In the genomic region with DNA sequence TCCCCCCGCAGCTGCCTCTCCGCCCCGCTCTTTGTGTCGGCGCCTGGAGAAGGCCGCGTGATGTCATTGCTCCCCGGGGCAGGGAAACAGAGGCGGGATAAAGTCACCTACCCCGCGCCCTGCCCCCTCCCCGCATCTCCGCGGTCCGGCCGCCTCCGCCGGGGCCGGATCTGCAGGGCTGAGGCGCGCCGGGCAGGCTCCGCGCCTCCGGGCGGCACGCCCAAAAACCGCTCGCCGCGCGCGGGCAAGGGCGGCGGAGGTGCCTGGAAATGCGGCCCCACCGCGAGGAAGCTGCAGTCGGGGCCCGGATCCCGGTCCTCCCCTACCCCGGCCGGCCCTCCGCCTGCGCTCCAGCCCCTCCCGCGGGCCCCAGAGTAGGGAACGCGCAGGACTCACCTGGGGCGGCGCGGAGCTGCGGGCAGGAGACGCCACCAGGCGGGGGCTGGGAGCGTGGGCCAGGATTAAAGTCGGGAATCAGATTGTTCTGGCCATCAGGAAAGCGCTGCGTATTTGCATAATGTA, we compare ENCODE assay signal across 8 cellular contexts. TPM values are rescaled to one million over a fixed set of nuclear protein-coding genes. Genes with fewer than 3 reads are reported as not detected.
DNase-seq lines count a peak whose midpoint lies in the region; ATAC-seq and TF ChIP-seq lines count a peak whose summit lies in the region.

FAXC (minus strand) TSS at position 55 of the 522 bp plus-strand sequence. CDS start 302 bp downstream, outside the sequence.

- no peak within 1 kb of the TSS for H3K27ac ChIP-seq in CD4-positive, alpha-beta memory T cell (ENCODE audit: low read depth, low read length)
- H3K27ac ChIP-seq in HL-60 (replicated peaks) = no peak within 1 kb of the TSS
- no peak within 1 kb of the TSS for H3K27ac ChIP-seq in RWPE1
- H3K27ac ChIP-seq in duodenal mucosa (ENCODE audit: low read depth, low read length) = no peak within 1 kb of the TSS
- H3K27ac ChIP-seq in lower lobe of right lung = peak within 1 kb of the TSS; percentile 56
- H3K27ac ChIP-seq in testis = peak within 1 kb of the TSS in 1 of 2 donors; percentile 30

- no peaks in the 10 kb centered on the region for H3K9me3 ChIP-seq in CD4-positive, alpha-beta memory T cell (ENCODE audit: control insufficient read depth in 1 of 2, low read length in 2 of 2)
- H3K9me3 ChIP-seq in duodenal mucosa (ENCODE audit: control insufficient read depth in 1 of 2, low read length in 2 of 2) (no peaks in the 10 kb centered on the region), lower lobe of right lung (no peaks in the 10 kb centered on the region), testis (no peaks in the 10 kb centered on the region)

- no peak for TF ChIP-seq POLR2A in testis (IDR thresholded peaks at IDR 0.05)

- ATAC-seq in GM19043 (IDR thresholded peaks at IDR 0.05; ENCODE audit: low read depth, unreplicated experiment) (peak; percentile 54), lower lobe of right lung (peak; percentile 94 to 97)

- DNase-seq in CD4-positive, alpha-beta memory T cell = no peak
- DNase-seq in HL-60 (ENCODE audit: low read depth in 1 of 2, low spot score in 1 of 2) (no peak), RWPE1 (ENCODE audit: low spot score) (peak; percentile 60), lower lobe of right lung (peak; percentile 73), testis (peak; percentile 38), CD14-positive monocyte (ENCODE audit: low spot score) (no peak)

- no peak within 1 kb of the TSS for H3K27ac Mint-ChIP-seq in CD4-positive, alpha-beta memory T cell
- H3K27ac Mint-ChIP-seq in CD14-positive monocyte = no peak within 1 kb of the TSS

- CTCF ChIA-PET in CD4-positive, alpha-beta memory T cell (lab: Charles Lee; ENCODE audit: partially characterized antibody) = no interaction called here
- CTCF ChIA-PET in RWPE1 (lab: Yijun Ruan, JAX) = interaction anchor here (0.6 to 1.1 kb wide), 4 partner anchors 12 to 31 kb away, joined by 3 to 5 read pairs (median 4); no protein-coding TSS in a partner anchor

- peaks cover 32 to 49% of the 10 kb centered on the region in 2 donors for H3K27me3 Mint-ChIP-seq in CD4-positive, alpha-beta memory T cell
- H3K27me3 Mint-ChIP-seq in CD14-positive monocyte (ENCODE audit: low read depth in 3 of 3) = peaks cover 48 to 78% (median 67%) of the 10 kb centered on the region in 3 donors

- POLR2A ChIA-PET in CD4-positive, alpha-beta memory T cell (lab: Charles Lee; ENCODE audit: partially characterized antibody) = no interaction called here
- POLR2A ChIA-PET in RWPE1 (lab: Yijun Ruan, JAX; ENCODE audit: low non-redundant PET) = interaction anchor here (0.6 kb wide), 1 partner anchor 44 kb away, joined by 4 read pairs; the partner anchor contains the start of gene COQ3

- no peak for TF ChIP-seq CTCF in HL-60 (IDR thresholded peaks at IDR 0.05; ENCODE audit: insufficient read depth, low read length)
- TF ChIP-seq CTCF in RWPE1 (conservative IDR thresholded peaks at IDR 0.05; ENCODE audit: low read depth) = peak; percentile 58
- TF ChIP-seq CTCF in lower lobe of right lung (IDR thresholded peaks at IDR 0.05) = peak; percentile 24
- TF ChIP-seq CTCF in testis (IDR thresholded peaks at IDR 0.05) = no peak
- no peak for TF ChIP-seq CTCF in CD14-positive monocyte (IDR thresholded peaks at IDR 0.05)

- H3K36me3 Mint-ChIP-seq in CD4-positive, alpha-beta memory T cell = no peaks in the 10 kb centered on the region
- no peaks in the 10 kb centered on the region for H3K36me3 Mint-ChIP-seq in CD14-positive monocyte

- WGBS in testis, 2 donors = 0% methylated on average over 4 to 46 of the region's 59 CpGs

- H3K36me3 ChIP-seq in CD4-positive, alpha-beta memory T cell (ENCODE audit: insufficient read depth, low read length) = no peaks in the 10 kb centered on the region
- H3K36me3 ChIP-seq in duodenal mucosa (ENCODE audit: control insufficient read depth in 1 of 2, insufficient read depth in 2 of 2, low read length in 2 of 2) (no peaks in the 10 kb centered on the region), lower lobe of right lung (no peaks in the 10 kb centered on the region), testis (ENCODE audit: low read depth, missing control alignments) (no peaks in the 10 kb centered on the region)

- peaks cover 12% of the 10 kb centered on the region for H3K27me3 ChIP-seq in CD4-positive, alpha-beta memory T cell (ENCODE audit: insufficient read depth, low read length)
- H3K27me3 ChIP-seq in HL-60 (ENCODE audit: insufficient read depth, poor library complexity, severe bottlenecking) = peaks cover 44% of the 10 kb centered on the region
- H3K27me3 ChIP-seq in duodenal mucosa (ENCODE audit: control insufficient read depth in 1 of 2, insufficient read depth in 2 of 2, low read length in 2 of 2) = peaks cover 28 to 31% of the 10 kb centered on the region in 2 donors
- H3K27me3 ChIP-seq in lower lobe of right lung (ENCODE audit: low read depth) = peaks cover 42% of the 10 kb centered on the region
- H3K27me3 ChIP-seq in testis = no peaks in the 10 kb centered on the region

- H3K4me3 Mint-ChIP-seq in CD4-positive, alpha-beta memory T cell = peak within 1 kb of the TSS in 7 of 8 donors; percentile 15 to 69 (median 48)
- H3K4me3 Mint-ChIP-seq in CD14-positive monocyte = peak within 1 kb of the TSS in 1 of 2 donors; percentile 78

- no peaks in the 10 kb centered on the region for H3K4me1 ChIP-seq in CD4-positive, alpha-beta memory T cell (ENCODE audit: insufficient read depth, low read length)
- H3K4me1 ChIP-seq in duodenal mucosa (ENCODE audit: control insufficient read depth in 1 of 2, insufficient read depth in 2 of 2, low read length in 2 of 2) (no peaks in the 10 kb centered on the region), lower lobe of right lung (peaks cover 4% of the 10 kb centered on the region), testis (no peaks in the 10 kb centered on the region)

- H3K4me1 Mint-ChIP-seq in CD4-positive, alpha-beta memory T cell = peaks cover 0 to 5% (median under 1%) of the 10 kb centered on the region in 4 donors
- H3K4me1 Mint-ChIP-seq in CD14-positive monocyte = peaks cover 7% of the 10 kb centered on the region

- no peaks in the 10 kb centered on the region for H3K9me3 Mint-ChIP-seq in CD4-positive, alpha-beta memory T cell
- H3K9me3 Mint-ChIP-seq in CD14-positive monocyte = peaks cover 0 to 7% (median 0%) of the 10 kb centered on the region in 7 donors

- H3K4me3 ChIP-seq in CD4-positive, alpha-beta memory T cell (ENCODE audit: low read length in 2 of 2) = no peak within 1 kb of the TSS
- H3K4me3 ChIP-seq in HL-60 (replicated peaks; ENCODE audit: insufficient read depth, low read length) (peak within 1 kb of the TSS; percentile 33), duodenal mucosa (ENCODE audit: low read depth in 1 of 2, low read length in 2 of 2) (peak within 1 kb of the TSS; percentile 51 to 57), lower lobe of right lung (peak within 1 kb of the TSS; percentile 62), testis (peak within 1 kb of the TSS; percentile 52 to 59)

- no peak within 1 kb of the TSS for H3K9ac ChIP-seq in duodenal mucosa (ENCODE audit: low read depth in 1 of 2, low read length in 2 of 2)

- intact Hi-C loops in CD4-positive, alpha-beta memory T cell (cut with micrococcal nuclease) = no loop called here
- intact Hi-C loops in lower lobe of right lung (cut with DNase I) (no loop called here), testis (cut with DNase I; ENCODE audit: low total_unique reads) (no loop called here), CD14-positive monocyte (cut with micrococcal nuclease) (no loop called here)

RNA-seq across cellular contexts. Expression of gene FAXC, which starts in this region (rescaled TPM):
- not detected for total RNA-seq in CD4-positive, alpha-beta memory T cell
- polyA plus RNA-seq in CD4-positive, alpha-beta memory T cell = not detected
- total RNA-seq in lower lobe of right lung (4.3 TPM), testis (1 to 10 TPM; 2.7 to 5.0 TPM)
- polyA plus RNA-seq in testis (ENCODE audit: insufficient read depth, low read depth, low replicate concordance) (5.9 TPM), CD14-positive monocyte (not detected)

Comparison
In these comparisons a context has a peak if more than half of its experiments do, and no peak if none do; other contexts are left out.
1. DNase-seq: peak in RWPE1 (single experiment), lower lobe of right lung (single experiment) and testis (single experiment); none in CD4-positive, alpha-beta memory T cell (0 of 5), HL-60 (0 of 2) and CD14-positive monocyte (single experiment).
2. H3K4me3 ChIP-seq: peak in HL-60 (single experiment), duodenal mucosa (2 of 2), lower lobe of right lung (single experiment) and testis (2 of 2); none in CD4-positive, alpha-beta memory T cell (0 of 2).
3. CTCF ChIP-seq: peak in RWPE1 (single experiment) and lower lobe of right lung (single experiment); none in HL-60 (single experiment), testis (0 of 3) and CD14-positive monocyte (single experiment).